ENCODE assay signal across 1 cellular context in the genomic region with DNA sequence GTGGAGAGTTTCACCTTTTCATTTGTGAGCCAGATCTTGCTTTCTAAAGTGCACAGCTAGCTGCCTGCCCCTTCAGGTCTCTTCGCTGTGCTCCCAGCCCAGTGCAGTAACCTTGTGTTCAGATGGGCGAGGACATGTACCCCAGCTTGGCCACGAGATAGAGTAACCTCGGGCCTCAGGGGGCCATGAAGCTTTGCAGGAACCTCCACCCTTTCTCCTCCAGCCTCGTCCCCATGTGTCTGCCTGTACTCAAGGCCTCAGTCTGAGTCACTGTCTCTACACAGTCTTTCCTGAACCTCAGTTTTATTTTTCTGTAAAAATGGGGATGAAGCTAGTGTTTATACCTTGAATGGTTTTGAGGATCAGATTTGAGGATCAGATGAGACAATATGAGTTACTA.
TF ChIP-seq lines count a peak whose summit lies in the region.

No MANE protein-coding gene starts in this region.

TF ChIP-seq in liver, 16 proteins besides CTCF, POLR2A, EP300 and RAD21 (continued from another document):
- TF ChIP-seq, protein P1, sequence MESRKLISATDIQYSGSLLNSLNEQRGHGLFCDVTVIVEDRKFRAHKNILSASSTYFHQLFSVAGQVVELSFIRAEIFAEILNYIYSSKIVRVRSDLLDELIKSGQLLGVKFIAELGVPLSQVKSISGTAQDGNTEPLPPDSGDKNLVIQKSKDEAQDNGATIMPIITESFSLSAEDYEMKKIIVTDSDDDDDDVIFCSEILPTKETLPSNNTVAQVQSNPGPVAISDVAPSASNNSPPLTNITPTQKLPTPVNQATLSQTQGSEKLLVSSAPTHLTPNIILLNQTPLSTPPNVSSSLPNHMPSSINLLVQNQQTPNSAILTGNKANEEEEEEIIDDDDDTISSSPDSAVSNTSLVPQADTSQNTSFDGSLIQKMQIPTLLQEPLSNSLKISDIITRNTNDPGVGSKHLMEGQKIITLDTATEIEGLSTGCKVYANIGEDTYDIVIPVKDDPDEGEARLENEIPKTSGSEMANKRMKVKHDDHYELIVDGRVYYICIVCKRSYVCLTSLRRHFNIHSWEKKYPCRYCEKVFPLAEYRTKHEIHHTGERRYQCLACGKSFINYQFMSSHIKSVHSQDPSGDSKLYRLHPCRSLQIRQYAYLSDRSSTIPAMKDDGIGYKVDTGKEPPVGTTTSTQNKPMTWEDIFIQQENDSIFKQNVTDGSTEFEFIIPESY (IDR thresholded peaks at IDR 0.05): no peak
- TF ChIP-seq EGR1 (IDR thresholded peaks at IDR 0.05; ENCODE audit: low read depth in 2 of 2): no peak
- TF ChIP-seq FOXA2 (IDR thresholded peaks at IDR 0.05): no peak
- TF ChIP-seq HNF4G (IDR thresholded peaks at IDR 0.05): no peak
- no peak for TF ChIP-seq SP1 (IDR thresholded peaks at IDR 0.05)
- TF ChIP-seq JUND (IDR thresholded peaks at IDR 0.05): no peak
- TF ChIP-seq FOXA1 (IDR thresholded peaks at IDR 0.05): no peak
- no peak for TF ChIP-seq YY1 (IDR thresholded peaks at IDR 0.05)
- no peak for TF ChIP-seq NR2F2 (IDR thresholded peaks at IDR 0.05)
